In genomic region chr20:23295934-23296333, GRCh38 we compare ENCODE assay signal across 24 cellular contexts.
"Had no signal": no experiment of that assay in that cellular context is flagged by ENCODE, and none has a peak within 500 bp of the region (broad histone marks: within the 10 kb centered on the region; RNA-seq: fewer than 3 reads in every experiment).

No MANE protein-coding gene starts in this region.

- H3K9me3 ChIP-seq: breast epithelium had no signal

- H3K4me1 ChIP-seq: breast epithelium had no signal

- H3K36me3 Mint-ChIP-seq: activated naive CD4-positive, alpha-beta T cell treated with anti-CD3 and anti-CD28 coated beads, Interleukin-2, amount 50 U/mL, for 24 hours; WTC11 had no signal

- H3K4me3 Mint-ChIP-seq: activated CD8-positive, alpha-beta T cell treated with anti-CD3 and anti-CD28 coated beads, Interleukin-2, amount 10 ng/mL, durations not matched to agents 7 days and 5 days; activated naive CD4-positive, alpha-beta T cell treated with anti-CD3 and anti-CD28 coated beads, Interleukin-2, amount 50 U/mL, for 24 hours; T-helper 17 cell; WTC11 had no signal

- H3K27ac ChIP-seq: breast epithelium had no signal

- H3K27me3 Mint-ChIP-seq: activated naive CD4-positive, alpha-beta T cell treated with anti-CD3 and anti-CD28 coated beads, Interleukin-2, amount 50 U/mL, for 24 hours had no signal

- H3K36me3 ChIP-seq: breast epithelium had no signal

- H3K27ac Mint-ChIP-seq: activated CD8-positive, alpha-beta T cell treated with anti-CD3 and anti-CD28 coated beads, Interleukin-2, amount 10 ng/mL, durations not matched to agents 7 days and 5 days; activated naive CD4-positive, alpha-beta T cell treated with anti-CD3 and anti-CD28 coated beads, Interleukin-2, amount 50 U/mL, for 24 hours; T-helper 17 cell; WTC11 had no signal

- DNase-seq: activated CD4-positive, alpha-beta T cell treated with anti-CD3 and anti-CD28 coated beads for 48 hours; activated CD4-positive, alpha-beta T cell treated with anti-CD3 and anti-CD28 coated beads, Interleukin-2, amount 50 U/mL, for 4 hours; activated CD4-positive, CD25-positive, alpha-beta regulatory T cell treated with anti-CD3 and anti-CD28 coated beads, Interleukin-2, amount 50 U/mL, for 72 hours; activated CD8-positive, alpha-beta memory T cell treated with anti-CD3 and anti-CD28 coated beads, Interleukin-2, amount 50 U/mL, for 48 hours; activated CD8-positive, alpha-beta T cell treated with anti-CD3 and anti-CD28 coated beads, Interleukin-2, amount 10 ng/mL, durations not matched to agents 7 days and 5 days; activated naive CD4-positive, alpha-beta T cell; activated T-cell treated with anti-CD3 and anti-CD28 coated beads, Interleukin-2, amount 50 U/mL, for 1 hour; aorta; central memory CD4-positive, alpha-beta T cell; KG1; NCI-H1048; NCI-H2029; NCI-H2107; NCI-H2171 treated with DMSO at 0.1 percent for 48 hours; NCI-H226; NCI-H510A; NCI-H526 treated with DMSO at 0.1 percent for 48 hours; NCI-H82; Right ventricle myocardium superior; T-helper 17 cell; T-helper 9 cell had no signal

- ATAC-seq: activated CD8-positive, alpha-beta T cell treated with anti-CD3 and anti-CD28 coated beads, Interleukin-2, amount 10 ng/mL, durations not matched to agents 7 days and 5 days; T-helper 17 cell; WTC11 had no signal

- H3K4me1 Mint-ChIP-seq: activated naive CD4-positive, alpha-beta T cell treated with anti-CD3 and anti-CD28 coated beads, Interleukin-2, amount 50 U/mL, for 24 hours had no signal

- H3K9me3 Mint-ChIP-seq: activated naive CD4-positive, alpha-beta T cell treated with anti-CD3 and anti-CD28 coated beads, Interleukin-2, amount 50 U/mL, for 24 hours had no signal

- H3K27me3 ChIP-seq: breast epithelium had no signal

- H3K4me3 ChIP-seq: breast epithelium had no signal
